ENCODE assay signal across 1 cellular context in genomic region chr2:15951936-15952335, GRCh38. TPM values are rescaled to one million over a fixed set of nuclear protein-coding genes. Genes with fewer than 3 reads are reported as not detected.
"Had no signal": no experiment of that assay in that cellular context is flagged by ENCODE, and none has a peak within 500 bp of the region (broad histone marks: within the 10 kb centered on the region; RNA-seq: fewer than 3 reads in every experiment).

No MANE protein-coding gene starts in this region.

RNA-seq across cellular contexts. Expression of gene MYCN, which starts 11.6 kb away (rescaled TPM):
- polyA plus RNA-seq: GM12878 had no signal
